1 cellular context compared by ENCODE assay signal in the genomic region with DNA sequence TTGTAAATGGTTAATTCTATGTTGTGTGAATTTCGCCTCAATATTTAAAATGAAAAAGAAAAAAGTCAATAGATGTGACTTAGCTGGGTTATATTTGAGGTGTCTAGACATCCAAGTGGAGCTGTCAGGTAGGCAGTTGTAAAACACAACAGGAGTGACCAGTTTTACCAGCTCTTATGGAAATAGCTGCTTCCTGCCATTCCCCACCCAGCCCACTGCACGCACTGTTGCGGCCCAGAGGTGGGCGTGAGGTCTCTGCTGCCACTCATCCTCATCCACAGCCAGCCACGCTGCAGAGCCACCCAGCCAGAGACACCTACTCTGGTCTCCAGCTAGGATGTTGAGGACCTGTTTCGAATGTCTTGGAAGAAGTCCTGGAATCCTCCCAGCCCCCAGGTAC.
TF ChIP-seq lines count a peak whose summit lies in the region.

No MANE protein-coding gene starts in this region.

TF ChIP-seq in HepG2, 621 proteins besides CTCF, POLR2A, EP300 and RAD21:
- TF ChIP-seq NFYC (CRISPR knock-in tag; IDR thresholded peaks at IDR 0.05) (no peak), ZNF232 (CRISPR knock-in tag; IDR thresholded peaks at IDR 0.05; ENCODE audit: borderline replicate concordance) (no peak), HMGA1 (CRISPR knock-in tag; conservative IDR thresholded peaks at IDR 0.05) (no peak), PRPF4 (IDR thresholded peaks at IDR 0.05; ENCODE audit: low read depth, low read length, poor library complexity, severe bottlenecking) (no peak), HDAC2 (CRISPR knock-in tag; IDR thresholded peaks at IDR 0.05) (no peak), TBP (CRISPR knock-in tag; IDR thresholded peaks at IDR 0.05) (no peak), PCBP2 (optimal IDR thresholded peaks at IDR 0.05; ENCODE audit: low read depth, low read length, poor library complexity, severe bottlenecking) (no peak), NFRKB (IDR thresholded peaks at IDR 0.05) (no peak), ZSCAN20 (CRISPR knock-in tag; IDR thresholded peaks at IDR 0.05; ENCODE audit: borderline replicate concordance) (no peak), ZNF101 (CRISPR knock-in tag; IDR thresholded peaks at IDR 0.05; ENCODE audit: borderline replicate concordance, low read depth) (no peak)
- TF ChIP-seq, protein P1, sequence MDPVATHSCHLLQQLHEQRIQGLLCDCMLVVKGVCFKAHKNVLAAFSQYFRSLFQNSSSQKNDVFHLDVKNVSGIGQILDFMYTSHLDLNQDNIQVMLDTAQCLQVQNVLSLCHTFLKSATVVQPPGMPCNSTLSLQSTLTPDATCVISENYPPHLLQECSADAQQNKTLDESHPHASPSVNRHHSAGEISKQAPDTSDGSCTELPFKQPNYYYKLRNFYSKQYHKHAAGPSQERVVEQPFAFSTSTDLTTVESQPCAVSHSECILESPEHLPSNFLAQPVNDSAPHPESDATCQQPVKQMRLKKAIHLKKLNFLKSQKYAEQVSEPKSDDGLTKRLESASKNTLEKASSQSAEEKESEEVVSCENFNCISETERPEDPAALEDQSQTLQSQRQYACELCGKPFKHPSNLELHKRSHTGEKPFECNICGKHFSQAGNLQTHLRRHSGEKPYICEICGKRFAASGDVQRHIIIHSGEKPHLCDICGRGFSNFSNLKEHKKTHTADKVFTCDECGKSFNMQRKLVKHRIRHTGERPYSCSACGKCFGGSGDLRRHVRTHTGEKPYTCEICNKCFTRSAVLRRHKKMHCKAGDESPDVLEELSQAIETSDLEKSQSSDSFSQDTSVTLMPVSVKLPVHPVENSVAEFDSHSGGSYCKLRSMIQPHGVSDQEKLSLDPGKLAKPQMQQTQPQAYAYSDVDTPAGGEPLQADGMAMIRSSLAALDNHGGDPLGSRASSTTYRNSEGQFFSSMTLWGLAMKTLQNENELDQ (CRISPR knock-in tag; IDR thresholded peaks at IDR 0.05; ENCODE audit: borderline replicate concordance) = no peak
- TF ChIP-seq, protein P2, sequence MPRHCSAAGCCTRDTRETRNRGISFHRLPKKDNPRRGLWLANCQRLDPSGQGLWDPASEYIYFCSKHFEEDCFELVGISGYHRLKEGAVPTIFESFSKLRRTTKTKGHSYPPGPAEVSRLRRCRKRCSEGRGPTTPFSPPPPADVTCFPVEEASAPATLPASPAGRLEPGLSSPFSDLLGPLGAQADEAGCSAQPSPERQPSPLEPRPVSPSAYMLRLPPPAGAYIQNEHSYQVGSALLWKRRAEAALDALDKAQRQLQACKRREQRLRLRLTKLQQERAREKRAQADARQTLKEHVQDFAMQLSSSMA (CRISPR knock-in tag; IDR thresholded peaks at IDR 0.05) = no peak
- TF ChIP-seq, protein P3, sequence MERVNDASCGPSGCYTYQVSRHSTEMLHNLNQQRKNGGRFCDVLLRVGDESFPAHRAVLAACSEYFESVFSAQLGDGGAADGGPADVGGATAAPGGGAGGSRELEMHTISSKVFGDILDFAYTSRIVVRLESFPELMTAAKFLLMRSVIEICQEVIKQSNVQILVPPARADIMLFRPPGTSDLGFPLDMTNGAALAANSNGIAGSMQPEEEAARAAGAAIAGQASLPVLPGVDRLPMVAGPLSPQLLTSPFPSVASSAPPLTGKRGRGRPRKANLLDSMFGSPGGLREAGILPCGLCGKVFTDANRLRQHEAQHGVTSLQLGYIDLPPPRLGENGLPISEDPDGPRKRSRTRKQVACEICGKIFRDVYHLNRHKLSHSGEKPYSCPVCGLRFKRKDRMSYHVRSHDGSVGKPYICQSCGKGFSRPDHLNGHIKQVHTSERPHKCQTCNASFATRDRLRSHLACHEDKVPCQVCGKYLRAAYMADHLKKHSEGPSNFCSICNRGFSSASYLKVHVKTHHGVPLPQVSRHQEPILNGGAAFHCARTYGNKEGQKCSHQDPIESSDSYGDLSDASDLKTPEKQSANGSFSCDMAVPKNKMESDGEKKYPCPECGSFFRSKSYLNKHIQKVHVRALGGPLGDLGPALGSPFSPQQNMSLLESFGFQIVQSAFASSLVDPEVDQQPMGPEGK (CRISPR knock-in tag; IDR thresholded peaks at IDR 0.05) = no peak
- TF ChIP-seq, protein P4, sequence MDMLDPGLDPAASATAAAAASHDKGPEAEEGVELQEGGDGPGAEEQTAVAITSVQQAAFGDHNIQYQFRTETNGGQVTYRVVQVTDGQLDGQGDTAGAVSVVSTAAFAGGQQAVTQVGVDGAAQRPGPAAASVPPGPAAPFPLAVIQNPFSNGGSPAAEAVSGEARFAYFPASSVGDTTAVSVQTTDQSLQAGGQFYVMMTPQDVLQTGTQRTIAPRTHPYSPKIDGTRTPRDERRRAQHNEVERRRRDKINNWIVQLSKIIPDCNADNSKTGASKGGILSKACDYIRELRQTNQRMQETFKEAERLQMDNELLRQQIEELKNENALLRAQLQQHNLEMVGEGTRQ (IDR thresholded peaks at IDR 0.05; ENCODE audit: low read depth, low read length) = no peak
- TF ChIP-seq, protein P4 (CRISPR knock-in tag; IDR thresholded peaks at IDR 0.05; ENCODE audit: borderline replicate concordance) = no peak
